ENCODE assay signal across 19 cellular contexts in the genomic region with DNA sequence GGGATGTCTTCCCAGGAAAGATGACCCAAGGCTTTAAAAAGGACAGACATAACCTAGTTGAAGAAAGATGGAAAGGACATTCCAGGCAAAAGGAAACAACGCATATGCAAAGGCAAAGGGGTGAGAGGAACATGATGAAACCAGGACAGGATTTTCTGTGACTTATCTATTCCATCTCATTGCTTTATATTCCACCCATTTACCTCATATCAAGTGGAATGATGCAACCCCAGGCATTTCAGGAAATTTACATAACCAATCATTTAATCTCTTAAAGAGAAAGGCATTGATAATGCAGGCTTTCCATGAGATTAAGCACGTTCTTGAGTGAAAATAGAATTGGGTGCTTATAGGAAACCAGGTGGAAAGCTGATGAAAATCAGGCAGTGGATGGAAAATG. TPM values are rescaled to one million over a fixed set of nuclear protein-coding genes. Genes with fewer than 3 reads are reported as not detected.
DNase-seq lines count a peak whose midpoint lies in the region; ATAC-seq and TF ChIP-seq lines count a peak whose summit lies in the region.
"Had no signal": no experiment of that assay in that cellular context is flagged by ENCODE, and none has a peak within 500 bp of the region (broad histone marks: within the 10 kb centered on the region; RNA-seq: fewer than 3 reads in every experiment).

No MANE protein-coding gene starts in this region.

- H3K36me3 Mint-ChIP-seq in activated T-cell treated with anti-CD3 and anti-CD28 coated beads, Interleukin-2, amount 50 U/mL, for 24 hours (ENCODE audit: low read depth), result no peaks in the 10 kb centered on the region
- H3K36me3 Mint-ChIP-seq: naive thymus-derived CD8-positive, alpha-beta T cell had no signal

- H3K27ac ChIP-seq in 22Rv1 (peak overlapping the region; percentile 17; the same call in 1 of the 2 replicates), psoas muscle (peak overlapping the region; percentile 58)
- H3K27ac ChIP-seq: colonic mucosa had no signal

- peak; percentile 83 for DNase-seq in OCI-M1 (lab: John Stamatoyannopoulos, UW)
- DNase-seq in fibroblast of the aortic adventitia (ENCODE audit: low read depth), result peak; percentile 81
- DNase-seq in psoas muscle, result no peak
- DNase-seq in epidermal melanocyte (ENCODE audit: insufficient read length, low spot score), result no peak
- DNase-seq in NCI-H146 (lab: John Stamatoyannopoulos, UW), result no peak
- no peak for DNase-seq in activated T-cell treated with anti-CD3 and anti-CD28 coated beads, Interleukin-2, amount 50 U/mL, for 24 hours
- DNase-seq in activated CD4-positive, alpha-beta T cell treated with anti-CD3 and anti-CD28 coated beads, Interleukin-2, amount 50 U/mL, for 48 hours, result no peak
- DNase-seq: activated CD4-positive, alpha-beta T cell treated with anti-CD3 and anti-CD28 coated beads, Interleukin-2, amount 10 ng/mL, durations not matched to agents 7 days and 5 days; activated naive CD4-positive, alpha-beta T cell treated with anti-CD3 and anti-CD28 coated beads for 36 hours; CD4-positive, alpha-beta T cell; colonic mucosa; MV-4-11; naive thymus-derived CD8-positive, alpha-beta T cell; NCI-H2029 treated with DMSO at 0.1 percent for 48 hours; NCI-H446 treated with DMSO at 0.1 percent for 48 hours had no signal

- no peaks in the 10 kb centered on the region for H3K9me3 ChIP-seq in psoas muscle
- H3K9me3 ChIP-seq: colonic mucosa, gastroesophageal sphincter had no signal

- ATAC-seq in psoas muscle, result no peak
- ATAC-seq: gastroesophageal sphincter; naive thymus-derived CD8-positive, alpha-beta T cell had no signal

- no peaks in the 10 kb centered on the region for H3K4me1 Mint-ChIP-seq in activated T-cell treated with anti-CD3 and anti-CD28 coated beads, Interleukin-2, amount 50 U/mL, for 24 hours (ENCODE audit: low read depth)
- H3K4me1 Mint-ChIP-seq: activated CD4-positive, alpha-beta T cell treated with anti-CD3 and anti-CD28 coated beads, Interleukin-2, amount 10 ng/mL, durations not matched to agents 7 days and 5 days; IgD-negative memory B cell; naive thymus-derived CD8-positive, alpha-beta T cell had no signal

- WGBS in psoas muscle, 3 donors, result 82 to 86% (median 84%) methylated on average over 2 of the region's 2 CpGs

- peaks cover 66% of the 10 kb centered on the region for H3K4me1 ChIP-seq in psoas muscle
- H3K4me1 ChIP-seq: colonic mucosa had no signal

- intact Hi-C loops in psoas muscle (cut with DNase I), result loop anchor here (5.0 to 10.0 kb wide), 2 partner anchors 95 to 183 kb away; a partner anchor contains a TSS

- no peaks in the 10 kb centered on the region for H3K9me3 Mint-ChIP-seq in activated T-cell treated with anti-CD3 and anti-CD28 coated beads, Interleukin-2, amount 50 U/mL, for 24 hours
- H3K9me3 Mint-ChIP-seq: activated CD4-positive, alpha-beta T cell treated with anti-CD3 and anti-CD28 coated beads, Interleukin-2, amount 10 ng/mL, durations not matched to agents 7 days and 5 days; activated naive CD4-positive, alpha-beta T cell treated with anti-CD3 and anti-CD28 coated beads for 36 hours; CD4-positive, alpha-beta T cell; IgD-negative memory B cell; naive thymus-derived CD8-positive, alpha-beta T cell had no signal

- H3K27ac Mint-ChIP-seq in activated T-cell treated with anti-CD3 and anti-CD28 coated beads, Interleukin-2, amount 50 U/mL, for 24 hours, result no peak overlapping the region
- H3K27ac Mint-ChIP-seq: activated CD4-positive, alpha-beta T cell treated with anti-CD3 and anti-CD28 coated beads, Interleukin-2, amount 10 ng/mL, durations not matched to agents 7 days and 5 days; activated naive CD4-positive, alpha-beta T cell treated with anti-CD3 and anti-CD28 coated beads for 36 hours; CD4-positive, alpha-beta T cell; naive thymus-derived CD8-positive, alpha-beta T cell had no signal

- peaks cover 10% of the 10 kb centered on the region for H3K27me3 Mint-ChIP-seq in activated T-cell treated with anti-CD3 and anti-CD28 coated beads, Interleukin-2, amount 50 U/mL, for 24 hours

- peaks cover 0 to 12% of the 10 kb centered on the region in 2 donors for H3K36me3 ChIP-seq in psoas muscle (ENCODE audit: insufficient read depth in 1 of 2, low read depth in 1 of 2)
- H3K36me3 ChIP-seq: colonic mucosa had no signal

- no peak overlapping the region for H3K4me3 Mint-ChIP-seq in activated T-cell treated with anti-CD3 and anti-CD28 coated beads, Interleukin-2, amount 50 U/mL, for 24 hours
- H3K4me3 Mint-ChIP-seq: activated CD4-positive, alpha-beta T cell treated with anti-CD3 and anti-CD28 coated beads, Interleukin-2, amount 10 ng/mL, durations not matched to agents 7 days and 5 days; activated naive CD4-positive, alpha-beta T cell treated with anti-CD3 and anti-CD28 coated beads for 36 hours; CD4-positive, alpha-beta T cell; IgD-negative memory B cell; naive thymus-derived CD8-positive, alpha-beta T cell had no signal

- no peak for TF ChIP-seq CTCF in 22Rv1 (IDR thresholded peaks at IDR 0.05)
- no peak for TF ChIP-seq CTCF in fibroblast of the aortic adventitia (IDR thresholded peaks at IDR 0.05; ENCODE audit: insufficient read depth, low read length)
- no peak for TF ChIP-seq CTCF in psoas muscle (IDR thresholded peaks at IDR 0.05)

- peak overlapping the region; percentile 66 for H3K4me3 ChIP-seq in fibroblast of the aortic adventitia (ENCODE audit: low read depth, low read length)
- no peak overlapping the region for H3K4me3 ChIP-seq in psoas muscle
- H3K4me3 ChIP-seq: colonic mucosa, gastroesophageal sphincter, lung had no signal

- no peaks in the 10 kb centered on the region for H3K27me3 ChIP-seq in psoas muscle (ENCODE audit: insufficient read depth in 3 of 3, low read length in 2 of 3)
- H3K27me3 ChIP-seq: colonic mucosa, gastroesophageal sphincter had no signal

RNA-seq across cellular contexts. Expression of a gene that starts 13.0 kb away (rescaled TPM):
- total RNA-seq in fibroblast of the aortic adventitia (ENCODE audit: low replicate concordance), result 50.2 and 63.9 TPM in 2 replicates
- 100 to 1,000 TPM in 1 of 4 donors, 10 to 100 TPM in 3; 12.3 to 158 (median 30.2) TPM for total RNA-seq in psoas muscle
- polyA plus RNA-seq in psoas muscle, result 10 to 100 TPM; 22.1 to 39.5 (median 27.5) TPM
- total RNA-seq: CD4-positive, alpha-beta T cell; naive thymus-derived CD8-positive, alpha-beta T cell had no signal
- polyA plus RNA-seq: IgD-negative memory B cell; naive thymus-derived CD8-positive, alpha-beta T cell had no signal

Comparison
In these comparisons a context has a peak if more than half of its experiments do, and no peak if none do; other contexts are left out.
1. DNase-seq: peak in OCI-M1 (single experiment) and fibroblast of the aortic adventitia (single experiment); none in psoas muscle (0 of 2), epidermal melanocyte (single experiment), NCI-H146 (single experiment), activated T-cell treated with anti-CD3 and anti-CD28 coated beads, Interleukin-2, amount 50 U/mL, for 24 hours (single experiment) and activated CD4-positive, alpha-beta T cell treated with anti-CD3 and anti-CD28 coated beads, Interleukin-2, amount 50 U/mL, for 48 hours (0 of 2).